ENCODE assay signal across 11 cellular contexts in the genomic region with DNA sequence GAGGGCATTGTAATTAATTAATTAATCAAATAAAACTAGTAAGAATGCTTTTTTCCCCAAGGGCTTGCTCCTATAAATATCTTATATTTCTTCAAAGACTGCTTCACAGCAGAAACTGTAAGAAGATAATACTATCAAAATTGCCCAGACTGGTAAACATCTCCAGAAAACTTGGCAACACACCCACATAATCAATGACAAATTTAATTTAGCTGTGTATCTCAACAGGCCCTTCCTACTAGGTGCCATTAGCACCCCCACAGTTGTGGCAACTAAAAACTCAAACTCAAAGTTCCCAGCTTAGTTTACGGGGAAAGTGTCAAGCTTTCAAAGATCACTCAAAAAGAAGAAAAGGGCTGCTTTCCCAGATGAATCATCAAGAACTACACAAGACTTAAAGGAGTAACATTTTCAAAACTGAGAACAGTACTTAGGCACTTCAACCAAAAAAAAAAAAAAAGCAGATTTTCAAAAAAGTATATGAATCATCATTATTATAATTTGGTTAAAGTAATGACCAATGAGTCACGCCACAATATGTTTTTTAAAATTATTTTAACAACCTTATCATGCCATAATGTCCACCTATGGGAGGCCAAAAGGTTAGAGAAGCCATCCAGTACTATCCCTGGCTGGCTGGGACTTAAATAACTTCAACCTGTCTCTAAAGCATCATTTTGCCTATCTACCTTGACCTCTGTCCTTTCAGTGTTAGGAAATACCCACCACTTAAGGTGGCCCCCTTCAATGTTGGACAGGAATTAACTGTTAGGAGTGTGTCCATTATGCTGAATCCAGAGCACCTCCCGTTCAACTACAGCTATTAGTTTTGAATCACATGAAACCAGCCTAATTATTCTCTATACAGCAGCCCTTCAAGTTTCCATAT.
DNase-seq lines count a peak whose midpoint lies in the region; ATAC-seq and TF ChIP-seq lines count a peak whose summit lies in the region.
"Had no signal": no experiment of that assay in that cellular context is flagged by ENCODE, and none has a peak within 500 bp of the region (broad histone marks: within the 10 kb centered on the region; RNA-seq: fewer than 3 reads in every experiment).

No MANE protein-coding gene starts in this region.

- H3K79me2 ChIP-seq in DND-41 (ENCODE audit: insufficient read depth, low read length) (peaks cover 18% of the 10 kb centered on the region), PC-9 (ENCODE audit: low read depth) (no peaks in the 10 kb centered on the region)

- H3K27ac Mint-ChIP-seq in IgD-negative memory B cell (peak overlapping the region; percentile 70 to 79 (median 72)), naive B cell (peak overlapping the region; percentile 81 to 99 (median 96))

- no peaks in the 10 kb centered on the region for H3K36me3 ChIP-seq in DND-41 (ENCODE audit: insufficient read depth, low read length)
- H3K36me3 ChIP-seq in PC-9 (ENCODE audit: low read depth): no peaks in the 10 kb centered on the region
- H3K36me3 ChIP-seq: prostate gland had no signal

- no peak overlapping the region for H3K9ac ChIP-seq in DND-41 (ENCODE audit: low read depth, low read length)

- DNase-seq in DND-41 (no peak), astrocyte of the hippocampus (ENCODE audit: low read depth, low spot score) (peak; percentile 17), naive B cell (no peak), NCI-H526 (lab: John Stamatoyannopoulos, UW) (no peak), PC-9 (no peak)
- DNase-seq: NCI-H146, NCI-H82, substantia nigra had no signal

- H4K20me1 ChIP-seq in DND-41 (ENCODE audit: insufficient read depth, low read length): no peaks in the 10 kb centered on the region; the same call in 1 of the 2 replicates
- H4K20me1 ChIP-seq in PC-9 (ENCODE audit: insufficient read depth): no peaks in the 10 kb centered on the region

- no peaks in the 10 kb centered on the region for H3F3A ChIP-seq in PC-9 (ENCODE audit: insufficient read depth, low read depth)

- H3K4me1 Mint-ChIP-seq in IgD-negative memory B cell: peaks cover 37 to 44% (median 38%) of the 10 kb centered on the region in 3 donors
- peaks cover 38 to 55% (median 47%) of the 10 kb centered on the region in 3 donors for H3K4me1 Mint-ChIP-seq in naive B cell

- H3K27me3 Mint-ChIP-seq in IgD-negative memory B cell (no peaks in the 10 kb centered on the region), naive B cell (no peaks in the 10 kb centered on the region)

- H3K9me2 ChIP-seq in PC-9 (ENCODE audit: insufficient read depth): no peaks in the 10 kb centered on the region; the same call in 1 of the 2 replicates

- no peak for ATAC-seq in DND-41 (ENCODE audit: insufficient read depth, low read depth)
- no peak for ATAC-seq in naive B cell (ENCODE audit: low read depth in 2 of 2)
- no peak for ATAC-seq in HG03095 (IDR thresholded peaks at IDR 0.05; ENCODE audit: unreplicated experiment)

- no peak overlapping the region for H3K4me3 ChIP-seq in DND-41 (ENCODE audit: low read depth in 1 of 2, low read length in 2 of 2)
- H3K4me3 ChIP-seq in PC-9: no peak overlapping the region
- H3K4me3 ChIP-seq: prostate gland had no signal

- POLR2A ChIA-PET in PC-9 (lab: Charles Lee; ENCODE audit: unreplicated experiment): no interaction called here

- H3K4me2 ChIP-seq in DND-41 (ENCODE audit: insufficient read depth, low read length) (peak overlapping the region; percentile 67; the same call in 1 of the 2 replicates), PC-9 (no peak overlapping the region)

- intact Hi-C loops in PC-9 (cut with micrococcal nuclease; ENCODE audit: unreplicated experiment): no loop called here

- H3K4me3 Mint-ChIP-seq in IgD-negative memory B cell: peak overlapping the region; percentile 27 to 96 (median 78)
- peak overlapping the region in 5 of 8 donors; percentile 29 to 98 (median 87) for H3K4me3 Mint-ChIP-seq in naive B cell

- peaks cover 22% of the 10 kb centered on the region for H3K4me1 ChIP-seq in DND-41 (ENCODE audit: insufficient read depth, low read length)
- no peaks in the 10 kb centered on the region for H3K4me1 ChIP-seq in PC-9 (replicated peaks; ENCODE audit: insufficient read depth)
- H3K4me1 ChIP-seq: prostate gland had no signal

- H3K9me3 ChIP-seq in DND-41 (ENCODE audit: insufficient read depth, low read length, severe bottlenecking) (no peaks in the 10 kb centered on the region), PC-9 (ENCODE audit: insufficient read depth, low read depth) (no peaks in the 10 kb centered on the region)
- H3K9me3 ChIP-seq: prostate gland had no signal

- H3K27ac ChIP-seq in DND-41 (ENCODE audit: low read length) (no peak overlapping the region), PC-9 (no peak overlapping the region)

- CTCF ChIA-PET in PC-9 (lab: Charles Lee): no interaction called here

- H2AFZ ChIP-seq in DND-41 (ENCODE audit: low read depth, low read length) (no peak overlapping the region), PC-9 (no peak overlapping the region)

- TF ChIP-seq CTCF in DND-41 (IDR thresholded peaks at IDR 0.05; ENCODE audit: borderline replicate concordance, extremely low read depth, low read length, poor library complexity, severe bottlenecking): no peak
- no peak for TF ChIP-seq CTCF in PC-9 (conservative IDR thresholded peaks at IDR 0.05)

- BruUV-seq in PC-9 (replicated peaks; lab: Mats Ljungman, UMichigan): no TSS peak

- H3K36me3 Mint-ChIP-seq in IgD-negative memory B cell: peaks cover 3% of the 10 kb centered on the region
- H3K36me3 Mint-ChIP-seq in naive B cell: peaks cover 9 to 24% of the 10 kb centered on the region in 2 donors

- H3K9me3 Mint-ChIP-seq in IgD-negative memory B cell (peaks cover 0 to 14% (median 6%) of the 10 kb centered on the region in 3 donors), naive B cell (peaks cover 0 to 13% (median 5%) of the 10 kb centered on the region in 7 donors)

- H3K27me3 ChIP-seq in DND-41 (ENCODE audit: insufficient read depth, low read length, poor library complexity): no peaks in the 10 kb centered on the region
- H3K27me3 ChIP-seq in PC-9 (ENCODE audit: insufficient read depth, low read depth): no peaks in the 10 kb centered on the region
